22 cellular contexts compared by ENCODE assay signal in genomic region chr2:235480614-235481013, GRCh38. TPM values are rescaled to one million over a fixed set of nuclear protein-coding genes. Genes with fewer than 3 reads are reported as not detected.
DNase-seq lines count a peak whose midpoint lies in the region; ATAC-seq, FAIRE-seq and TF ChIP-seq lines count a peak whose summit lies in the region.
"Had no signal": no experiment of that assay in that cellular context is flagged by ENCODE, and none has a peak within 500 bp of the region (broad histone marks: within the 10 kb centered on the region; RNA-seq: fewer than 3 reads in every experiment).

No MANE protein-coding gene starts in this region.

- H3K9me3 Mint-ChIP-seq in central memory CD8-positive, alpha-beta T cell: no peaks in the 10 kb centered on the region
- peaks cover 6% of the 10 kb centered on the region for H3K9me3 Mint-ChIP-seq in chondrocyte (ENCODE audit: low read depth)

- no peak for TF ChIP-seq CTCF in chondrocyte (IDR thresholded peaks at IDR 0.05)

- no peaks in the 10 kb centered on the region for H3K27me3 Mint-ChIP-seq in central memory CD8-positive, alpha-beta T cell
- H3K27me3 Mint-ChIP-seq in chondrocyte (ENCODE audit: low read depth): no peaks in the 10 kb centered on the region

- peaks cover 5% of the 10 kb centered on the region for H3K4me1 Mint-ChIP-seq in central memory CD8-positive, alpha-beta T cell
- no peaks in the 10 kb centered on the region for H3K4me1 Mint-ChIP-seq in chondrocyte (ENCODE audit: low read depth)
- H3K4me1 Mint-ChIP-seq: B cell, CD14-positive monocyte had no signal

- no peak for DNase-seq in GM18507 (ENCODE audit: extremely low spot score, insufficient read length, low read depth)
- no peak for DNase-seq in central memory CD8-positive, alpha-beta T cell (ENCODE audit: low spot score in 2 of 2)
- no peak for DNase-seq in GOT3 (lab: John Stamatoyannopoulos, UW)
- no peak for DNase-seq in chondrocyte (ENCODE audit: low spot score)
- no peak for DNase-seq in DMS114 treated with DMSO at 0.1 percent for 48 hours (lab: John Stamatoyannopoulos, UW; ENCODE audit: unreplicated experiment)
- DNase-seq: EL, GF-D8, H7, KBM-7, NCI-H1105, NCI-H2081, NCI-H2171, NCI-H345, NCI-H524, NCI-H774, T-helper 1 cell had no signal

- peak; percentile 73 for FAIRE-seq in GM18507 (lab: Jason Lieb, UNC)
- FAIRE-seq: A549 had no signal

- ATAC-seq in GM19351 (IDR thresholded peaks at IDR 0.05; ENCODE audit: unreplicated experiment) (peak; percentile 76), HG03280 (IDR thresholded peaks at IDR 0.05; ENCODE audit: unreplicated experiment) (peak; percentile 60)
- ATAC-seq in central memory CD8-positive, alpha-beta T cell (replicated peaks; ENCODE audit: extremely low read depth, poor library complexity, severe bottlenecking): peak; percentile 90
- ATAC-seq: A549, Panc1 had no signal

- H3K27ac Mint-ChIP-seq in central memory CD8-positive, alpha-beta T cell (ENCODE audit: low read depth): no peak overlapping the region
- H3K27ac Mint-ChIP-seq in chondrocyte (ENCODE audit: unreplicated experiment): no peak overlapping the region
- H3K27ac Mint-ChIP-seq: B cell, CD14-positive monocyte had no signal

- H3K36me3 Mint-ChIP-seq in central memory CD8-positive, alpha-beta T cell (ENCODE audit: insufficient read depth): peaks cover 2% of the 10 kb centered on the region
- no peaks in the 10 kb centered on the region for H3K36me3 Mint-ChIP-seq in chondrocyte (ENCODE audit: low read depth)
- H3K36me3 Mint-ChIP-seq: CD14-positive monocyte had no signal

- H3K4me3 Mint-ChIP-seq in central memory CD8-positive, alpha-beta T cell: no peak overlapping the region
- H3K4me3 Mint-ChIP-seq in chondrocyte (ENCODE audit: unreplicated experiment): no peak overlapping the region
- H3K4me3 Mint-ChIP-seq: B cell, CD14-positive monocyte had no signal

RNA-seq across cellular contexts. Expression of gene AGAP1, which starts 13.2 kb away (rescaled TPM):
- 35.5 to 46.7 TPM (median 39.0 TPM) in 3 replicates for total RNA-seq in chondrocyte
- total RNA-seq: B cell had no signal
